In genomic region chr20:33005132-33005566, GRCh38 we compare ENCODE assay signal across 8 cellular contexts. TPM values are rescaled to one million over a fixed set of nuclear protein-coding genes. Genes with fewer than 3 reads are reported as not detected.
DNase-seq lines count a peak whose midpoint lies in the region; ATAC-seq and TF ChIP-seq lines count a peak whose summit lies in the region.

No MANE protein-coding gene starts in this region.

- H3K36me3 ChIP-seq in CD4-positive, CD25-positive, alpha-beta regulatory T cell (ENCODE audit: control insufficient read depth, insufficient read depth, low read length): no peaks in the 10 kb centered on the region
- no peaks in the 10 kb centered on the region for H3K36me3 ChIP-seq in H7 (replicated peaks; ENCODE audit: control insufficient read depth, insufficient read depth, low read length)

- H3K9me3 ChIP-seq in CD4-positive, CD25-positive, alpha-beta regulatory T cell (ENCODE audit: control insufficient read depth in 2 of 2, low read length in 2 of 2): peaks cover 2 to 6% of the 10 kb centered on the region in 2 experiments

- DNase-seq in CD4-positive, CD25-positive, alpha-beta regulatory T cell: peak in 2 of 3 donors; percentile 31 to 68
- DNase-seq in H7 (peak; percentile 82), iPS-NIHi7 (ENCODE audit: extremely low spot score) (peak; percentile 74)

- H3K27ac ChIP-seq in CD4-positive, CD25-positive, alpha-beta regulatory T cell (ENCODE audit: insufficient read depth, low read length, poor library complexity, severe bottlenecking): no peak overlapping the region
- H3K27ac ChIP-seq in VCaP: no peak overlapping the region

- H3K9me3 Mint-ChIP-seq in CD4-positive, CD25-positive, alpha-beta regulatory T cell: peaks cover 0 to 4% (median 1%) of the 10 kb centered on the region in 7 donors

- H3K36me3 Mint-ChIP-seq in CD4-positive, CD25-positive, alpha-beta regulatory T cell: no peaks in the 10 kb centered on the region

- H3K4me3 Mint-ChIP-seq in CD4-positive, CD25-positive, alpha-beta regulatory T cell: no peak overlapping the region

- no peak for ATAC-seq in CD4-positive, CD25-positive, alpha-beta regulatory T cell (ENCODE audit: low read depth in 2 of 2)
- ATAC-seq in HG03460 (IDR thresholded peaks at IDR 0.05; ENCODE audit: unreplicated experiment): no peak
- ATAC-seq in GM19463 (IDR thresholded peaks at IDR 0.05; ENCODE audit: unreplicated experiment): no peak
- ATAC-seq in HG03175 (IDR thresholded peaks at IDR 0.05; ENCODE audit: unreplicated experiment): no peak
- no peak for ATAC-seq in HG03439 (IDR thresholded peaks at IDR 0.05; ENCODE audit: unreplicated experiment)

- peak overlapping the region in 1 of 3 donors; percentile 62 for H3K27ac Mint-ChIP-seq in CD4-positive, CD25-positive, alpha-beta regulatory T cell

- no peaks in the 10 kb centered on the region for H3K4me1 ChIP-seq in CD4-positive, CD25-positive, alpha-beta regulatory T cell (ENCODE audit: control insufficient read depth, insufficient read depth, low read length, poor library complexity, severe bottlenecking)

- H3K27me3 ChIP-seq in CD4-positive, CD25-positive, alpha-beta regulatory T cell (ENCODE audit: control insufficient read depth, insufficient read depth, low read length): no peaks in the 10 kb centered on the region
- no peaks in the 10 kb centered on the region for H3K27me3 ChIP-seq in H7 (ENCODE audit: control insufficient read depth, insufficient read depth, low read length)

- peaks cover 0 to 28% (median 12%) of the 10 kb centered on the region in 4 donors for H3K4me1 Mint-ChIP-seq in CD4-positive, CD25-positive, alpha-beta regulatory T cell

- no peaks in the 10 kb centered on the region for H3K27me3 Mint-ChIP-seq in CD4-positive, CD25-positive, alpha-beta regulatory T cell

- TF ChIP-seq CTCF in VCaP (conservative IDR thresholded peaks at IDR 0.05): peak; percentile 59

- H3K4me3 ChIP-seq in CD4-positive, CD25-positive, alpha-beta regulatory T cell (ENCODE audit: low read depth, low read length): no peak overlapping the region
- no peak overlapping the region for H3K4me3 ChIP-seq in H7 (ENCODE audit: insufficient read depth, low read depth, low read length)

RNA-seq across cellular contexts. Expression of gene SUN5, which starts 0.9 kb away (rescaled TPM):
- total RNA-seq in CD4-positive, CD25-positive, alpha-beta regulatory T cell: not detected
- polyA plus RNA-seq in CD4-positive, CD25-positive, alpha-beta regulatory T cell: not detected
- total RNA-seq in H7 (2014; rRNA removed; shearing (Covaris generic)): not detected in 2 replicates

RNA-seq across cellular contexts. Expression of gene BPIFB2, which starts 2.4 kb away (rescaled TPM):
- not detected for total RNA-seq in CD4-positive, CD25-positive, alpha-beta regulatory T cell
- polyA plus RNA-seq in CD4-positive, CD25-positive, alpha-beta regulatory T cell: not detected
- total RNA-seq in H7 (2014; rRNA removed; shearing (Covaris generic)): not detected in 2 replicates

RNA-seq across cellular contexts. Expression of gene BPIFB6, which starts 26.3 kb away (rescaled TPM):
- not detected for total RNA-seq in CD4-positive, CD25-positive, alpha-beta regulatory T cell
- not detected for polyA plus RNA-seq in CD4-positive, CD25-positive, alpha-beta regulatory T cell
- total RNA-seq in H7 (2014; rRNA removed; shearing (Covaris generic)): not detected in 2 replicates

RNA-seq across cellular contexts. Expression of gene BPIFB3, which starts 48.6 kb away (rescaled TPM):
- total RNA-seq in CD4-positive, CD25-positive, alpha-beta regulatory T cell: not detected
- polyA plus RNA-seq in CD4-positive, CD25-positive, alpha-beta regulatory T cell: not detected
- not detected in 2 replicates for total RNA-seq in H7 (2014; rRNA removed; shearing (Covaris generic))
